In the genomic region with DNA sequence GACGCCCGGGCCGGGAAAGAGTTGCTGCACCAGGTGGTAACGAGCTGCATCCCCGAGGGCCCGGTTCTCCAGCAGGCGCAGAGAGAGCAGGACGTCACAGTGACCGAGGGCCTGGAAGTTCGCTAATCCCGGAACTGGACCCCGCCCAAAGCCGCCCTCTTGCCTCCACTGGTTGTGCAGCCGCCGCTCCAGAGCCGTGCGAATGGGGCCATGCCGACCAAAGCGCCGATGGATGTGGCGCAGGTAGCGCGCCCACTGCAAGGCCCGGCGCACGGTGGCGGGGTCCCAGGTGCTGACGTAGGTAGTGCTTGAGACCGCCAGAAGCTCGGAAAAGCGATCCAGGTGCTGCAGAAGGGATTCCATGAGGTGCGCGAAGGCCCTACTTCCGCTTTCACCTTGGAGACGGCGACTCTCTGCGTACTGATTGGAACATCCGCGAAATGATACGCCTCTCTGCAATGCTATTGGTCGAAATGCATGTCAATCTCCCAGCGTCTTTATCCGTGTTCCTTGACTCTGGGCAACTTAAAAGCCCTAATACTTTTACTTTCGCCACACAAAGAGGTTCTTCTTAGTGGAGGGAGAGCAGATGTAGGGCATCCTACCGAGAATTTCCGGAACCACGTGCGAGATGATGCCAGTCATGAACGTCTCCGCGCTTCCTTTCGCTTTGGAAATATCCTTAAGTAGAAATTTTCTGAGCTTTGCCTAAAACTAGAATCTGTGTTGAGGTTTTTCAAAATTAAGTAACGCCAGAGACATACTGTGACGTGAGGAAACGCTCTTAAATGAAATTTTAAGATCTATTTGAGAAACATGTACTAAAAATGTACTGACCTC, we compare ENCODE assay signal across 8 cellular contexts. TPM values are rescaled to one million over a fixed set of nuclear protein-coding genes. Genes with fewer than 3 reads are reported as not detected.
DNase-seq lines count a peak whose midpoint lies in the region; ATAC-seq and TF ChIP-seq lines count a peak whose summit lies in the region.

A gene with protein sequence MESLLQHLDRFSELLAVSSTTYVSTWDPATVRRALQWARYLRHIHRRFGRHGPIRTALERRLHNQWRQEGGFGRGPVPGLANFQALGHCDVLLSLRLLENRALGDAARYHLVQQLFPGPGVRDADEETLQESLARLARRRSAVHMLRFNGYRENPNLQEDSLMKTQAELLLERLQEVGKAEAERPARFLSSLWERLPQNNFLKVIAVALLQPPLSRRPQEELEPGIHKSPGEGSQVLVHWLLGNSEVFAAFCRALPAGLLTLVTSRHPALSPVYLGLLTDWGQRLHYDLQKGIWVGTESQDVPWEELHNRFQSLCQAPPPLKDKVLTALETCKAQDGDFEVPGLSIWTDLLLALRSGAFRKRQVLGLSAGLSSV (minus strand): TSS at position 376 of the 840 bp plus-strand sequence. CDS start 13 bp downstream, at position 363.

- H3K4me1 ChIP-seq in RWPE2 (ENCODE audit: insufficient read depth, poor library complexity, severe bottlenecking) = peaks cover 11% of the 10 kb centered on the region

- peaks cover 4% of the 10 kb centered on the region; the same call in 1 of the 2 replicates for H3K36me3 ChIP-seq in RWPE2 (ENCODE audit: low read depth)

- H3K27ac Mint-ChIP-seq in activated T-helper 2 cell treated with anti-CD3 and anti-CD28 coated beads, Interferon-gamma antibody, Interleukin-2, Interleukin-4, amounts not matched to agents 10 μg/mL and 5 μg/mL and 100 μg/mL, durations not matched to agents 14 hours and 24 hours and 36 hours = peak within 1 kb of the TSS; percentile 98
- peak within 1 kb of the TSS; percentile 94 to 97 for H3K27ac Mint-ChIP-seq in natural killer cell treated with Interleukin-12 subunit alpha and Interleukin-12 subunit beta and Interleukin-15 and Interleukin-18, amount 100 ng/mL, for 72 hours

- H3K27me3 Mint-ChIP-seq in activated T-helper 2 cell treated with anti-CD3 and anti-CD28 coated beads, Interferon-gamma antibody, Interleukin-2, Interleukin-4, amounts not matched to agents 10 μg/mL and 5 μg/mL and 100 μg/mL, durations not matched to agents 14 hours and 24 hours and 36 hours (ENCODE audit: low read depth) = no peaks in the 10 kb centered on the region
- H3K27me3 Mint-ChIP-seq in natural killer cell treated with Interleukin-12 subunit alpha and Interleukin-12 subunit beta and Interleukin-15 and Interleukin-18, amount 100 ng/mL, for 72 hours = no peaks in the 10 kb centered on the region

- peak within 1 kb of the TSS; percentile 99 for H3K4me3 Mint-ChIP-seq in activated T-helper 2 cell treated with anti-CD3 and anti-CD28 coated beads, Interferon-gamma antibody, Interleukin-2, Interleukin-4, amounts not matched to agents 10 μg/mL and 5 μg/mL and 100 μg/mL, durations not matched to agents 14 hours and 24 hours and 36 hours (ENCODE audit: low read depth)
- H3K4me3 Mint-ChIP-seq in natural killer cell treated with Interleukin-12 subunit alpha and Interleukin-12 subunit beta and Interleukin-15 and Interleukin-18, amount 100 ng/mL, for 72 hours = peak within 1 kb of the TSS; percentile 95

- ATAC-seq in RWPE2 (ENCODE audit: low read depth) = peak; percentile 91
- ATAC-seq in natural killer cell treated with Interleukin-12 subunit alpha and Interleukin-12 subunit beta and Interleukin-15 and Interleukin-18, amount 100 ng/mL, for 72 hours = peak; percentile 97 to 98
- ATAC-seq in stimulated activated naive CD8-positive, alpha-beta T cell treated with anti-CD3 and anti-CD28 coated beads, Interleukin-15, Interleukin-2, amounts not matched to agents 100 U/mL and 50 U/mL, for 24 hours = peak; percentile 97

- TF ChIP-seq CTCF in RWPE2 (IDR thresholded peaks at IDR 0.05; ENCODE audit: poor library complexity, severe bottlenecking) (no peak), fibroblast of pulmonary artery (IDR thresholded peaks at IDR 0.05; ENCODE audit: low read length, missing control alignments) (no peak)

- intact Hi-C loops in activated T-helper 2 cell treated with anti-CD3 and anti-CD28 coated beads, Interferon-gamma antibody, Interleukin-2, Interleukin-4, amounts not matched to agents 10 μg/mL and 5 μg/mL and 100 μg/mL, durations not matched to agents 14 hours and 24 hours and 36 hours (cut with micrococcal nuclease) = loop anchor here (1.0 to 2.0 kb wide), 4 partner anchors 10 to 204 kb away; a partner anchor contains a TSS

- peak within 1 kb of the TSS; percentile 71 for H3K27ac ChIP-seq in RWPE2 (ENCODE audit: poor library complexity, severe bottlenecking)

- DNase-seq in EH (ENCODE audit: low read depth) (peak; percentile 98), H4 (ENCODE audit: low spot score) (peak; percentile 99), LoVo (ENCODE audit: low spot score) (peak; percentile 77), RWPE2 (ENCODE audit: low spot score) (peak; percentile 90), fibroblast of pulmonary artery (ENCODE audit: low read depth) (peak; percentile 100)
- peak; percentile 92 for DNase-seq in activated T-helper 2 cell treated with anti-CD3 and anti-CD28 coated beads, Interferon-gamma antibody, Interleukin-2, Interleukin-4, amounts not matched to agents 10 μg/mL and 5 μg/mL and 100 μg/mL, durations not matched to agents 14 hours and 24 hours and 36 hours (ENCODE audit: low spot score)
- peak; percentile 95 for DNase-seq in natural killer cell treated with Interleukin-12 subunit alpha and Interleukin-12 subunit beta and Interleukin-15 and Interleukin-18, amount 100 ng/mL, for 72 hours (ENCODE audit: low spot score)
- peak; percentile 88 for DNase-seq in stimulated activated naive CD8-positive, alpha-beta T cell treated with anti-CD3 and anti-CD28 coated beads, Interleukin-15, Interleukin-2, amounts not matched to agents 100 U/mL and 50 U/mL, for 24 hours

- H3K9me3 Mint-ChIP-seq in activated T-helper 2 cell treated with anti-CD3 and anti-CD28 coated beads, Interferon-gamma antibody, Interleukin-2, Interleukin-4, amounts not matched to agents 10 μg/mL and 5 μg/mL and 100 μg/mL, durations not matched to agents 14 hours and 24 hours and 36 hours = no peaks in the 10 kb centered on the region
- H3K9me3 Mint-ChIP-seq in natural killer cell treated with Interleukin-12 subunit alpha and Interleukin-12 subunit beta and Interleukin-15 and Interleukin-18, amount 100 ng/mL, for 72 hours = no peaks in the 10 kb centered on the region

- H3K27me3 ChIP-seq in RWPE2 (ENCODE audit: insufficient read depth, poor library complexity, severe bottlenecking) = no peaks in the 10 kb centered on the region

- H3K36me3 Mint-ChIP-seq in activated T-helper 2 cell treated with anti-CD3 and anti-CD28 coated beads, Interferon-gamma antibody, Interleukin-2, Interleukin-4, amounts not matched to agents 10 μg/mL and 5 μg/mL and 100 μg/mL, durations not matched to agents 14 hours and 24 hours and 36 hours (ENCODE audit: low read depth) = peaks cover 20% of the 10 kb centered on the region
- H3K36me3 Mint-ChIP-seq in natural killer cell treated with Interleukin-12 subunit alpha and Interleukin-12 subunit beta and Interleukin-15 and Interleukin-18, amount 100 ng/mL, for 72 hours = peaks cover 7% of the 10 kb centered on the region

- H3K4me1 Mint-ChIP-seq in activated T-helper 2 cell treated with anti-CD3 and anti-CD28 coated beads, Interferon-gamma antibody, Interleukin-2, Interleukin-4, amounts not matched to agents 10 μg/mL and 5 μg/mL and 100 μg/mL, durations not matched to agents 14 hours and 24 hours and 36 hours (ENCODE audit: low read depth) = peaks cover 22% of the 10 kb centered on the region
- peaks cover 13 to 17% of the 10 kb centered on the region in 2 donors for H3K4me1 Mint-ChIP-seq in natural killer cell treated with Interleukin-12 subunit alpha and Interleukin-12 subunit beta and Interleukin-15 and Interleukin-18, amount 100 ng/mL, for 72 hours (ENCODE audit: low read depth in 2 of 2)

- H3K4me3 ChIP-seq in RWPE2 (ENCODE audit: severe bottlenecking) (peak within 1 kb of the TSS; percentile 84), fibroblast of pulmonary artery (replicated peaks; ENCODE audit: low read depth, low read length) (peak within 1 kb of the TSS; percentile 84)

- no peaks in the 10 kb centered on the region for H3K9me3 ChIP-seq in RWPE2 (ENCODE audit: severe bottlenecking)

RNA-seq across cellular contexts. Expression of the gene that starts here (rescaled TPM):
- 33.1 and 37.7 TPM in 2 replicates for total RNA-seq in H4 (2014; rRNA removed; shearing (Covaris generic))
- total RNA-seq in activated T-helper 2 cell treated with anti-CD3 and anti-CD28 coated beads, Interferon-gamma antibody, Interleukin-2, Interleukin-4, amounts not matched to agents 10 μg/mL and 5 μg/mL and 100 μg/mL, durations not matched to agents 14 hours and 24 hours and 36 hours = 17.8 and 18.2 TPM in 2 replicates
- total RNA-seq in natural killer cell treated with Interleukin-12 subunit alpha and Interleukin-12 subunit beta and Interleukin-15 and Interleukin-18, amount 100 ng/mL, for 72 hours = 10 to 100 TPM in 1 of 2 donors, 1 to 10 TPM in 1; 9.4 to 11.0 TPM

Comparison
In these comparisons a context has a peak if more than half of its experiments do, and no peak if none do; other contexts are left out.
1. Peak in every context shown above with its lines: DNase-seq, ATAC-seq, H3K4me3 ChIP-seq and H3K27ac ChIP-seq.